ENCODE assay signal across 13 cellular contexts in genomic region chr9:136821333-136822031, GRCh38. TPM values are rescaled to one million over a fixed set of nuclear protein-coding genes. Genes with fewer than 3 reads are reported as not detected.
DNase-seq lines count a peak whose midpoint lies in the region; ATAC-seq and TF ChIP-seq lines count a peak whose summit lies in the region.
"Had no signal": no experiment of that assay in that cellular context is flagged by ENCODE, and none has a peak within 500 bp of the region (broad histone marks: within the 10 kb centered on the region; RNA-seq: fewer than 3 reads in every experiment).

No MANE protein-coding gene starts in this region.

- ATAC-seq in GM23338 = peak; percentile 85
- ATAC-seq in HG02981 (IDR thresholded peaks at IDR 0.05; ENCODE audit: unreplicated experiment) = no peak

- no peaks in the 10 kb centered on the region for H3K27me3 ChIP-seq in GM23338 (ENCODE audit: insufficient read depth)
- H3K27me3 ChIP-seq in ectodermal cell (ENCODE audit: control insufficient read depth, insufficient read depth, low read length, poor library complexity, severe bottlenecking) = peaks cover 11% of the 10 kb centered on the region

- H3K36me3 ChIP-seq in GM23338 (ENCODE audit: insufficient read depth) (no peaks in the 10 kb centered on the region), ectodermal cell (ENCODE audit: control insufficient read depth, insufficient read depth, low read length) (peaks cover 10% of the 10 kb centered on the region)

- H3K27ac Mint-ChIP-seq in GM23338 (no peak overlapping the region), immature natural killer cell (peak overlapping the region in 1 of 6 donors; percentile 17), progenitor cell of endocrine pancreas (no peak overlapping the region)

- peaks cover 31% of the 10 kb centered on the region for H3K79me2 ChIP-seq in GM23338 (replicated peaks; ENCODE audit: insufficient read depth)

- H3K4me3 ChIP-seq in GM23338 (peak overlapping the region; percentile 63), ectodermal cell (ENCODE audit: insufficient read depth, low read depth, low read length) (peak overlapping the region; percentile 35)
- H3K4me3 ChIP-seq: SK-N-MC had no signal

- TF ChIP-seq CTCF in GM23338 (conservative IDR thresholded peaks at IDR 0.05; ENCODE audit: low read depth in 2 of 2) = no peak
- no peak for TF ChIP-seq CTCF in progenitor cell of endocrine pancreas (IDR thresholded peaks at IDR 0.05; ENCODE audit: unreplicated experiment)

- H3K9me3 ChIP-seq in ectodermal cell (ENCODE audit: control insufficient read depth, low read length) = no peaks in the 10 kb centered on the region

- H3K9me3 Mint-ChIP-seq in GM23338 (no peaks in the 10 kb centered on the region), immature natural killer cell (no peaks in the 10 kb centered on the region), progenitor cell of endocrine pancreas (ENCODE audit: low read depth) (no peaks in the 10 kb centered on the region)

- H2AFZ ChIP-seq in GM23338 = no peak overlapping the region

- H3K4me1 Mint-ChIP-seq in GM23338 (peaks cover 13% of the 10 kb centered on the region; the same call in 2 of the 3 replicates), immature natural killer cell (peaks cover 10 to 13% of the 10 kb centered on the region in 2 donors), progenitor cell of endocrine pancreas (ENCODE audit: low read depth) (peaks cover 9% of the 10 kb centered on the region)

- no peaks in the 10 kb centered on the region for H3K9me2 ChIP-seq in GM23338 (ENCODE audit: insufficient read depth)

- peaks cover 41% of the 10 kb centered on the region for H3K36me3 Mint-ChIP-seq in GM23338 (ENCODE audit: low read depth)
- H3K36me3 Mint-ChIP-seq in immature natural killer cell = peaks cover 4 to 10% (median 6%) of the 10 kb centered on the region in 3 donors
- peaks cover 8% of the 10 kb centered on the region for H3K36me3 Mint-ChIP-seq in progenitor cell of endocrine pancreas (ENCODE audit: insufficient read depth)

- peaks cover 10% of the 10 kb centered on the region; the same call in 1 of the 2 replicates for H3F3A ChIP-seq in GM23338 (replicated peaks; ENCODE audit: low read depth)

- H3K4me1 ChIP-seq in GM23338 (ENCODE audit: insufficient read depth) = peaks cover 6% of the 10 kb centered on the region; the same call in 1 of the 2 replicates
- H3K4me1 ChIP-seq in ectodermal cell (ENCODE audit: control insufficient read depth, insufficient read depth, low read length) = peaks cover 8% of the 10 kb centered on the region

- H3K27ac ChIP-seq in GM23338 (ENCODE audit: low read depth) (no peak overlapping the region), ectodermal cell (ENCODE audit: insufficient read depth, low read depth, low read length, poor library complexity, severe bottlenecking) (no peak overlapping the region)
- H3K27ac ChIP-seq: C4-2B, HL-60, SK-N-MC had no signal

- peak overlapping the region; percentile 89 for H3K4me2 ChIP-seq in GM23338

- DNase-seq in GM23338 (ENCODE audit: low spot score) = peak; percentile 74
- DNase-seq in immature natural killer cell = no peak
- DNase-seq in progenitor cell of endocrine pancreas (ENCODE audit: low spot score, unreplicated experiment) = no peak
- no peak for DNase-seq in activated gamma-delta T cell treated with Interleukin-2 at 50 U/mL for 16 hours
- DNase-seq in NK-92 (lab: John Stamatoyannopoulos, UW; ENCODE audit: unreplicated experiment) = no peak
- no peak for DNase-seq in GF-D8 (lab: John Stamatoyannopoulos, UW)
- DNase-seq: NCI-H2029; stimulated activated CD8-positive, alpha-beta memory T cell treated with anti-CD3 and anti-CD28 coated beads, Interleukin-4, amount 100 ng/mL, for 48 hours had no signal

- 14 to 15% methylated on average over 81 of the region's 81 CpGs for WGBS in ectodermal cell, 2 experiments

- peaks cover 21% of the 10 kb centered on the region for H4K20me1 ChIP-seq in GM23338 (replicated peaks; ENCODE audit: insufficient read depth)

- H3K27me3 Mint-ChIP-seq in GM23338 (ENCODE audit: insufficient read depth, low read depth, poor library complexity) = peaks cover 11% of the 10 kb centered on the region
- peaks cover 2 to 6% (median 2%) of the 10 kb centered on the region in 3 donors for H3K27me3 Mint-ChIP-seq in immature natural killer cell (ENCODE audit: low read depth in 3 of 3)
- peaks cover 8% of the 10 kb centered on the region for H3K27me3 Mint-ChIP-seq in progenitor cell of endocrine pancreas

- H3K4me3 Mint-ChIP-seq in GM23338 (peak overlapping the region; percentile 77), immature natural killer cell (peak overlapping the region in 3 of 5 donors; percentile 30 to 63 (median 61)), progenitor cell of endocrine pancreas (ENCODE audit: low read depth) (peak overlapping the region; percentile 57)

TF ChIP-seq in GM23338, 12 proteins besides CTCF, POLR2A, EP300 and RAD21 (continues in another document):
- TF ChIP-seq ETS1 (IDR thresholded peaks at IDR 0.05) (no peak), ZNF331 (CRISPR knock-in tag; IDR thresholded peaks at IDR 0.05; ENCODE audit: low read depth) (no peak)

RNA-seq across cellular contexts. Expression of gene RABL6, which starts 13.7 kb away (rescaled TPM):
- 117 and 127 TPM in 2 replicates for total RNA-seq in GM23338 (2014; rRNA removed; shearing (Covaris generic))
- polyA plus RNA-seq in GM23338 (2016; fragmentation: Nextera tagmentation; extraction: Ambion mirVana) (59.1 and 66.7 TPM in 2 replicates), immature natural killer cell (10 to 100 TPM in 2 of 3 donors, 1 to 10 TPM in 1; 5.4 to 24.6 (median 11.0) TPM)
- polyA plus RNA-seq in ectodermal cell (2013, experiment 1 of 4) = 182 TPM
- 177 TPM for polyA plus RNA-seq in ectodermal cell (2013, experiment 2 of 4)
- polyA plus RNA-seq in ectodermal cell (2013, experiment 3 of 4) = 129 TPM
- polyA plus RNA-seq in ectodermal cell (2013, experiment 4 of 4) = 127 TPM
- total RNA-seq in progenitor cell of endocrine pancreas = 129 and 130 TPM in 2 replicates

RNA-seq across cellular contexts. Expression of gene AJM1, which starts 20.8 kb away (rescaled TPM):
- 0.12 and 0.49 TPM in 2 replicates for total RNA-seq in GM23338 (2014; rRNA removed; shearing (Covaris generic))
- polyA plus RNA-seq in GM23338 (2016; fragmentation: Nextera tagmentation; extraction: Ambion mirVana) (0.28 and 0.36 TPM in 2 replicates), immature natural killer cell (under 1 TPM; 0.09 to 1.00 (median 0.82) TPM)
- 1.0 TPM for polyA plus RNA-seq in ectodermal cell (2013, experiment 1 of 4)
- 1.1 TPM for polyA plus RNA-seq in ectodermal cell (2013, experiment 2 of 4)
- polyA plus RNA-seq in ectodermal cell (2013, experiment 3 of 4) = 1.2 TPM
- polyA plus RNA-seq in ectodermal cell (2013, experiment 4 of 4) = 1.3 TPM
- total RNA-seq in progenitor cell of endocrine pancreas = 5.1 and 5.8 TPM in 2 replicates

RNA-seq across cellular contexts. Expression of gene CCDC183, which starts 25.3 kb away (rescaled TPM):
- total RNA-seq in GM23338 (2014; rRNA removed; shearing (Covaris generic)) = 1.1 and 2.9 TPM in 2 replicates
- polyA plus RNA-seq in GM23338 (2016; fragmentation: Nextera tagmentation; extraction: Ambion mirVana) (1.2 and 1.6 TPM in 2 replicates), immature natural killer cell (under 1 TPM; 0.37 to 0.46 (median 0.40) TPM)
- 3.1 TPM for polyA plus RNA-seq in ectodermal cell (2013, experiment 1 of 4)
- polyA plus RNA-seq in ectodermal cell (2013, experiment 2 of 4) = 5.2 TPM
- 5.2 TPM for polyA plus RNA-seq in ectodermal cell (2013, experiment 3 of 4)
- polyA plus RNA-seq in ectodermal cell (2013, experiment 4 of 4) = 6.2 TPM
- total RNA-seq in progenitor cell of endocrine pancreas = 9.0 and 9.5 TPM in 2 replicates

RNA-seq across cellular contexts. Expression of gene PHPT1, which starts 27.7 kb away (rescaled TPM):
- total RNA-seq in GM23338 (2014; rRNA removed; shearing (Covaris generic)) = 67.1 and 86.2 TPM in 2 replicates
- polyA plus RNA-seq in GM23338 (2016; fragmentation: Nextera tagmentation; extraction: Ambion mirVana) (437 and 509 TPM in 2 replicates), immature natural killer cell (100 to 1,000 TPM; 127 to 212 (median 166) TPM)
- 180 TPM for polyA plus RNA-seq in ectodermal cell (2013, experiment 1 of 4)
- polyA plus RNA-seq in ectodermal cell (2013, experiment 2 of 4) = 167 TPM
- polyA plus RNA-seq in ectodermal cell (2013, experiment 3 of 4) = 171 TPM
- polyA plus RNA-seq in ectodermal cell (2013, experiment 4 of 4) = 186 TPM
- total RNA-seq in progenitor cell of endocrine pancreas = 168 and 169 TPM in 2 replicates

RNA-seq across cellular contexts. Expression of gene TMEM141, which starts 30.3 kb away (rescaled TPM):
- total RNA-seq in GM23338 (2014; rRNA removed; shearing (Covaris generic)) = 57.0 and 71.4 TPM in 2 replicates
- polyA plus RNA-seq in GM23338 (2016; fragmentation: Nextera tagmentation; extraction: Ambion mirVana) = 90.0 and 90.5 TPM in 2 replicates
- polyA plus RNA-seq in ectodermal cell (2013, experiment 1 of 4) = 31.6 TPM
- 26.8 TPM for polyA plus RNA-seq in ectodermal cell (2013, experiment 2 of 4)
- 27.9 TPM for polyA plus RNA-seq in ectodermal cell (2013, experiment 3 of 4)
- polyA plus RNA-seq in ectodermal cell (2013, experiment 4 of 4) = 29.5 TPM
- polyA plus RNA-seq in immature natural killer cell = 10 to 100 TPM; 61.2 to 83.3 (median 62.1) TPM
- 57.8 and 62.2 TPM in 2 replicates for total RNA-seq in progenitor cell of endocrine pancreas
